ENCODE assay signal across 1 cellular context in genomic region chr4:133129237-133129636, GRCh38.
A peak's percentile ranks its signal among the peaks of the same experiment; 100 is the strongest.
TF ChIP-seq lines count a peak whose summit lies in the region.

No MANE protein-coding gene starts in this region.

TF ChIP-seq in endothelial cell of umbilical vein, 7 proteins besides CTCF, POLR2A, EP300 and RAD21:
- TF ChIP-seq FOS (IDR thresholded peaks at IDR 0.05; ENCODE audit: borderline replicate concordance, insufficient read depth, low read length), result peak; percentile 24
- TF ChIP-seq EZH2 (IDR thresholded peaks at IDR 0.05; ENCODE audit: borderline replicate concordance, low read depth, low read length, severe bottlenecking), result no peak
- TF ChIP-seq POLR2AphosphoS5 (IDR thresholded peaks at IDR 0.05; ENCODE audit: insufficient read depth, low read depth, low read length), result no peak
- no peak for TF ChIP-seq GATA2 (IDR thresholded peaks at IDR 0.05; ENCODE audit: insufficient read depth, insufficient read length, low read depth, low read length)
- TF ChIP-seq MYC (IDR thresholded peaks at IDR 0.05; ENCODE audit: low read depth, low read length), result no peak
